Comparison of ENCODE assay signal across 1 cellular context in the genomic region with DNA sequence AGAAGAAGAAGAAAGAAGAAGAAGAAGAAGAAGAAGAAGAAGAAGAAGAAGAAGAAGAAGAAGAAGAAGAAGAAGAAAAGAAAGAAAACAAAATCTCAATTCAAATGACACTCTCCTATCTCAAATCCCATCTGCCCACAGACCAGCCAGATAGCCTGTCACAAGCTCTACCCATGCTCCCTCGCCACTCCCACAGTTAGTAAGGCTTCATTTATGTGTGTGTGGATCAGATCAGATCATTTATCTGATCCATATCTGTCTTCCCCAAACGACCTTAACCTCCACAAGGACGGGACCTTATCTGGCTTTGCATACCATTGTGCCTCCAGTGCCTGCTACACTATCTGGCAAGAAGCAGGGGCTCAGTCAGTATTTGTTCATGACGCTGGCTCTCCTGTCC.
TF ChIP-seq lines count a peak whose summit lies in the region.

No MANE protein-coding gene starts in this region.

TF ChIP-seq in GM12878, 131 proteins besides CTCF, POLR2A, EP300 and RAD21:
- TF ChIP-seq, protein P1, sequence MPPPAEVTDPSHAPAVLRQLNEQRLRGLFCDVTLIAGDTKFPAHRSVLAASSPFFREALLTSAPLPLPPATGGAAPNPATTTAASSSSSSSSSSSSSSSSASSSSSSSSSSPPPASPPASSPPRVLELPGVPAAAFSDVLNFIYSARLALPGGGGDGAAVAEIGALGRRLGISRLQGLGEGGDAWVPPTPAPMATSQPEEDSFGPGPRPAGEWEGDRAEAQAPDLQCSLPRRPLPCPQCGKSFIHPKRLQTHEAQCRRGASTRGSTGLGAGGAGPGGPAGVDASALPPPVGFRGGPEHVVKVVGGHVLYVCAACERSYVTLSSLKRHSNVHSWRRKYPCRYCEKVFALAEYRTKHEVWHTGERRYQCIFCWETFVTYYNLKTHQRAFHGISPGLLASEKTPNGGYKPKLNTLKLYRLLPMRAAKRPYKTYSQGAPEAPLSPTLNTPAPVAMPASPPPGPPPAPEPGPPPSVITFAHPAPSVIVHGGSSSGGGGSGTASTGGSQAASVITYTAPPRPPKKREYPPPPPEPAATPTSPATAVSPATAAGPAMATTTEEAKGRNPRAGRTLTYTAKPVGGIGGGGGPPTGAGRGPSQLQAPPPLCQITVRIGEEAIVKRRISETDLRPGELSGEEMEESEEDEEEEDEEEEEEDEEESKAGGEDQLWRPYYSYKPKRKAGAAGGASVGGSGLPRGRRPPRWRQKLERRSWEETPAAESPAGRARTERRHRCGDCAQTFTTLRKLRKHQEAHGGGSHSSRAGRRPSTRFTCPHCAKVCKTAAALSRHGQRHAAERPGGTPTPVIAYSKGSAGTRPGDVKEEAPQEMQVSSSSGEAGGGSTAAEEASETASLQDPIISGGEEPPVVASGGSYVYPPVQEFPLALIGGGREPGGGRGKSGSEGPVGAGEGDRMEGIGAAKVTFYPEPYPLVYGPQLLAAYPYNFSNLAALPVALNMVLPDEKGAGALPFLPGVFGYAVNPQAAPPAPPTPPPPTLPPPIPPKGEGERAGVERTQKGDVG (CRISPR knock-in tag; IDR thresholded peaks at IDR 0.05) = no peak
- TF ChIP-seq KAT2A (conservative IDR thresholded peaks at IDR 0.05; ENCODE audit: control insufficient read depth, low read depth, low read length) = no peak
- no peak for TF ChIP-seq SIX5 (IDR thresholded peaks at IDR 0.05; ENCODE audit: low read depth, low read length, severe bottlenecking)
- no peak for TF ChIP-seq CHD2 (IDR thresholded peaks at IDR 0.05; ENCODE audit: borderline replicate concordance, low read depth, low read length)
- no peak for TF ChIP-seq MTA3 (IDR thresholded peaks at IDR 0.05; ENCODE audit: borderline replicate concordance, low read length)
- no peak for TF ChIP-seq NRF1 (conservative IDR thresholded peaks at IDR 0.05; ENCODE audit: low read depth, low read length)
- TF ChIP-seq STAT3 (IDR thresholded peaks at IDR 0.05; ENCODE audit: low read depth, low read length) = no peak
- no peak for TF ChIP-seq ASH2L (IDR thresholded peaks at IDR 0.05; ENCODE audit: borderline replicate concordance, low read depth)
- no peak for TF ChIP-seq POU2F2 (IDR thresholded peaks at IDR 0.05; ENCODE audit: borderline replicate concordance, low read depth, low read length)
- TF ChIP-seq, protein P2, sequence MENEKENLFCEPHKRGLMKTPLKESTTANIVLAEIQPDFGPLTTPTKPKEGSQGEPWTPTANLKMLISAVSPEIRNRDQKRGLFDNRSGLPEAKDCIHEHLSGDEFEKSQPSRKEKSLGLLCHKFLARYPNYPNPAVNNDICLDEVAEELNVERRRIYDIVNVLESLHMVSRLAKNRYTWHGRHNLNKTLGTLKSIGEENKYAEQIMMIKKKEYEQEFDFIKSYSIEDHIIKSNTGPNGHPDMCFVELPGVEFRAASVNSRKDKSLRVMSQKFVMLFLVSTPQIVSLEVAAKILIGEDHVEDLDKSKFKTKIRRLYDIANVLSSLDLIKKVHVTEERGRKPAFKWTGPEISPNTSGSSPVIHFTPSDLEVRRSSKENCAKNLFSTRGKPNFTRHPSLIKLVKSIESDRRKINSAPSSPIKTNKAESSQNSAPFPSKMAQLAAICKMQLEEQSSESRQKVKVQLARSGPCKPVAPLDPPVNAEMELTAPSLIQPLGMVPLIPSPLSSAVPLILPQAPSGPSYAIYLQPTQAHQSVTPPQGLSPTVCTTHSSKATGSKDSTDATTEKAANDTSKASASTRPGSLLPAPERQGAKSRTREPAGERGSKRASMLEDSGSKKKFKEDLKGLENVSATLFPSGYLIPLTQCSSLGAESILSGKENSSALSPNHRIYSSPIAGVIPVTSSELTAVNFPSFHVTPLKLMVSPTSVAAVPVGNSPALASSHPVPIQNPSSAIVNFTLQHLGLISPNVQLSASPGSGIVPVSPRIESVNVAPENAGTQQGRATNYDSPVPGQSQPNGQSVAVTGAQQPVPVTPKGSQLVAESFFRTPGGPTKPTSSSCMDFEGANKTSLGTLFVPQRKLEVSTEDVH (IDR thresholded peaks at IDR 0.05; ENCODE audit: low read depth, partially characterized antibody) = no peak
- no peak for TF ChIP-seq SREBF1 (IDR thresholded peaks at IDR 0.05; ENCODE audit: low read length)
- no peak for TF ChIP-seq YY1 (IDR thresholded peaks at IDR 0.05; ENCODE audit: low read depth, low read length)
- no peak for TF ChIP-seq BACH1 (IDR thresholded peaks at IDR 0.05; ENCODE audit: borderline replicate concordance)
- TF ChIP-seq, protein P3, sequence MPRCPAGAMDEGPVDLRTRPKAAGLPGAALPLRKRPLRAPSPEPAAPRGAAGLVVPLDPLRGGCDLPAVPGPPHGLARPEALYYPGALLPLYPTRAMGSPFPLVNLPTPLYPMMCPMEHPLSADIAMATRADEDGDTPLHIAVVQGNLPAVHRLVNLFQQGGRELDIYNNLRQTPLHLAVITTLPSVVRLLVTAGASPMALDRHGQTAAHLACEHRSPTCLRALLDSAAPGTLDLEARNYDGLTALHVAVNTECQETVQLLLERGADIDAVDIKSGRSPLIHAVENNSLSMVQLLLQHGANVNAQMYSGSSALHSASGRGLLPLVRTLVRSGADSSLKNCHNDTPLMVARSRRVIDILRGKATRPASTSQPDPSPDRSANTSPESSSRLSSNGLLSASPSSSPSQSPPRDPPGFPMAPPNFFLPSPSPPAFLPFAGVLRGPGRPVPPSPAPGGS (IDR thresholded peaks at IDR 0.05; ENCODE audit: borderline replicate concordance, insufficient read depth, low read depth, low read length, poor library complexity, severe bottlenecking) = no peak
- TF ChIP-seq IKZF1 (conservative IDR thresholded peaks at IDR 0.05) = no peak
- TF ChIP-seq SUPT20H (IDR thresholded peaks at IDR 0.05; ENCODE audit: borderline replicate concordance, control insufficient read depth, low read depth, low read length) = no peak
- TF ChIP-seq ESRRA (IDR thresholded peaks at IDR 0.05; ENCODE audit: low read length) = no peak
